8 cellular contexts compared by ENCODE assay signal in the genomic region with DNA sequence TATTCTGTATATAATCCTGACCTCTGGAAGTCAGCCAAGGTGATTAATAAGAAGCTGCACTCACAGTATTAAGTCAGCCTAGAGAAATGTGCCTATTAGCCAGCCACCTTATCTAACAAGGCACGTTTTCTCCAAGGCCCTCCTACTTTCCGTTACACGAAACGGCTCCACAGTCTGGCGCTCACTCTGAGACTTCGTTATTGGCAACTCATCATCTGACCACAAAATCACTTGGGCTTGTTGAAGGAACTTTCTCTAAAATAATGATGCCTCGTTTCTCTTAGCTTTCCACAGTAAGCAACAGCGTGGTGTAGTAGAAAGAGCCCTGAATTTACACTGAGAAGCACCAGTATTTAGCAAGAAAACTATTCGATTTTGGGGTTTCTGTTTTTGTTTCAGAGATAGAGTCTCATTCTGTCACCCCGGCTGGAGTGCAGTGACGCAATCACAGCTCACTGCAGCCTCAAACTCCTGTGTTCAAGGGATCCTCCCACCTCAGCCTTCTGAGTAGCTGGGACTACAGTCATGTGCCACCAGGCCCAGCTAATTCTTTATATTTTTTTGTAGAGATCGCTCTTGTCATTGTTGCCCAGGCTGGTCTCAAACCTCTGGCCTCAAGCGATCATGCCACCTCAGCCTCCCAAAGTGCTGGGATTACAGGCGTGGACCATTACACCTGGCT. TPM values are rescaled to one million over a fixed set of nuclear protein-coding genes. Genes with fewer than 3 reads are reported as not detected.
DNase-seq lines count a peak whose midpoint lies in the region; ATAC-seq and TF ChIP-seq lines count a peak whose summit lies in the region.

No MANE protein-coding gene starts in this region.

- H3K36me3 Mint-ChIP-seq in activated T-cell treated with anti-CD3 and anti-CD28 coated beads, Interleukin-2, amount 50 U/mL, for 72 hours (ENCODE audit: insufficient read depth in 2 of 2), result no peaks in the 10 kb centered on the region
- H3K36me3 Mint-ChIP-seq in memory B cell, result no peaks in the 10 kb centered on the region

- H3K9me2 ChIP-seq in PC-3 (replicated peaks; ENCODE audit: low read length), result no peaks in the 10 kb centered on the region

- H3K27me3 ChIP-seq in MG63, result no peaks in the 10 kb centered on the region
- no peaks in the 10 kb centered on the region for H3K27me3 ChIP-seq in PC-3 (ENCODE audit: low read length)

- peak overlapping the region; percentile 92 for H3K27ac Mint-ChIP-seq in activated T-cell treated with anti-CD3 and anti-CD28 coated beads, Interleukin-2, amount 50 U/mL, for 72 hours
- no peak overlapping the region for H3K27ac Mint-ChIP-seq in memory B cell

- intact Hi-C loops in PC-3 (cut with micrococcal nuclease), result no loop called here

- H3K4me2 ChIP-seq in PC-3 (ENCODE audit: low read length), result no peak overlapping the region

- H3K9me3 Mint-ChIP-seq in activated T-cell treated with anti-CD3 and anti-CD28 coated beads, Interleukin-2, amount 50 U/mL, for 72 hours, result no peaks in the 10 kb centered on the region
- no peaks in the 10 kb centered on the region for H3K9me3 Mint-ChIP-seq in memory B cell

- no peak overlapping the region for H2AFZ ChIP-seq in PC-3 (ENCODE audit: low read length)

- H3K4me3 Mint-ChIP-seq in activated T-cell treated with anti-CD3 and anti-CD28 coated beads, Interleukin-2, amount 50 U/mL, for 72 hours, result peak overlapping the region; percentile 66 to 89
- peak overlapping the region; percentile 65 for H3K4me3 Mint-ChIP-seq in memory B cell

- no peaks in the 10 kb centered on the region for H3K27me3 Mint-ChIP-seq in activated T-cell treated with anti-CD3 and anti-CD28 coated beads, Interleukin-2, amount 50 U/mL, for 72 hours (ENCODE audit: low read depth)
- no peaks in the 10 kb centered on the region for H3K27me3 Mint-ChIP-seq in memory B cell

- H3K4me1 ChIP-seq in PC-3 (ENCODE audit: insufficient read depth, low read length), result peaks cover 7% of the 10 kb centered on the region; the same call in 1 of the 2 replicates

- no peaks in the 10 kb centered on the region for H3F3A ChIP-seq in PC-3 (ENCODE audit: low read length, unreplicated experiment)

- POLR2A ChIA-PET in PC-3 (lab: Charles Lee; ENCODE audit: unreplicated experiment), result no interaction called here

- TF ChIP-seq CTCF in GM12875 (IDR thresholded peaks at IDR 0.05; ENCODE audit: borderline replicate concordance, insufficient read depth, low read depth, low read length) (no peak), PC-3 (conservative IDR thresholded peaks at IDR 0.05; ENCODE audit: low read depth, low read length) (no peak)

- H3K27ac ChIP-seq in PC-3 (ENCODE audit: low read length), result no peak overlapping the region

- H3K9ac ChIP-seq in PC-3 (ENCODE audit: low read length), result no peak overlapping the region

- peak; percentile 63 to 70 for ATAC-seq in activated T-cell treated with anti-CD3 and anti-CD28 coated beads, Interleukin-2, amount 50 U/mL, for 72 hours (replicated peaks in 1 of 2)
- ATAC-seq in memory B cell (ENCODE audit: low read depth) (peak; percentile 56), PC-3 (no peak)

- H3K4me3 ChIP-seq in GM12875 (ENCODE audit: low read depth, low read length) (peak overlapping the region; percentile 21), MG63 (no peak overlapping the region), PC-3 (ENCODE audit: low read length) (no peak overlapping the region)

- CTCF ChIA-PET in PC-3 (lab: Charles Lee), result no interaction called here

- peak; percentile 79 for DNase-seq in MG63
- DNase-seq in activated T-cell treated with anti-CD3 and anti-CD28 coated beads, Interleukin-2, amount 50 U/mL, for 72 hours, result peak; percentile 53 to 65
- DNase-seq in memory B cell (ENCODE audit: low spot score in 2 of 2), result no peak
- DNase-seq in NCI-H510A treated with DMSO at 0.1 percent for 48 hours (lab: John Stamatoyannopoulos, UW), result no peak
- DNase-seq in NCI-H1105 (lab: John Stamatoyannopoulos, UW), result no peak
- no peak for DNase-seq in PC-3
- DNase-seq in NCI-H69 (lab: John Stamatoyannopoulos, UW), result no peak

- H3K36me3 ChIP-seq in MG63, result no peaks in the 10 kb centered on the region
- no peaks in the 10 kb centered on the region for H3K36me3 ChIP-seq in PC-3 (ENCODE audit: low read depth, low read length)

- no TSS peak for BruUV-seq in PC-3 (replicated peaks; lab: Mats Ljungman, UMichigan)

- no peaks in the 10 kb centered on the region for H3K79me2 ChIP-seq in PC-3 (ENCODE audit: low read length)

- no peaks in the 10 kb centered on the region for H4K20me1 ChIP-seq in PC-3 (ENCODE audit: low read length)

- peaks cover 63% of the 10 kb centered on the region for H3K4me1 Mint-ChIP-seq in activated T-cell treated with anti-CD3 and anti-CD28 coated beads, Interleukin-2, amount 50 U/mL, for 72 hours (ENCODE audit: low read depth)
- peaks cover 22% of the 10 kb centered on the region for H3K4me1 Mint-ChIP-seq in memory B cell

- H3K9me3 ChIP-seq in MG63 (no peaks in the 10 kb centered on the region), PC-3 (ENCODE audit: low read length) (no peaks in the 10 kb centered on the region)

RNA-seq across cellular contexts. Expression of gene SLC14A1, which starts 53.6 kb away (rescaled TPM):
- total RNA-seq in MG63 (2014; rRNA removed; shearing (Covaris generic); ENCODE audit: low replicate concordance), result 35.8 and 40.0 TPM in 2 replicates
- total RNA-seq in activated T-cell treated with anti-CD3 and anti-CD28 coated beads, Interleukin-2, amount 50 U/mL, for 72 hours, result 1 to 10 TPM; 6.0 to 6.2 TPM
- 2.3 and 6.9 TPM in 2 replicates for total RNA-seq in PC-3 (2014; rRNA removed)

RNA-seq across cellular contexts. Expression of gene SLC14A2, which starts 55.1 kb away (rescaled TPM):
- total RNA-seq in MG63 (2014; rRNA removed; shearing (Covaris generic); ENCODE audit: low replicate concordance), result not detected in 2 replicates
- under 1 TPM; 0.07 to 0.09 TPM for total RNA-seq in activated T-cell treated with anti-CD3 and anti-CD28 coated beads, Interleukin-2, amount 50 U/mL, for 72 hours
- not detected in 2 replicates for total RNA-seq in PC-3 (2014; rRNA removed)

Comparison
In these comparisons a context has a peak if more than half of its experiments do, and no peak if none do; other contexts are left out.
1. DNase-seq: peak in MG63 (single experiment) and activated T-cell treated with anti-CD3 and anti-CD28 coated beads, Interleukin-2, amount 50 U/mL, for 72 hours (2 of 2); none in memory B cell (0 of 2), NCI-H510A treated with DMSO at 0.1 percent for 48 hours (single experiment), NCI-H1105 (single experiment), PC-3 (single experiment) and NCI-H69 (single experiment).